14 cellular contexts compared by ENCODE assay signal in genomic region chr5:31962928-31963327, GRCh38.
DNase-seq lines count a peak whose midpoint lies in the region; ATAC-seq and TF ChIP-seq lines count a peak whose summit lies in the region.
"Had no signal": no experiment of that assay in that cellular context is flagged by ENCODE, and none has a peak within 500 bp of the region (broad histone marks: within the 10 kb centered on the region; RNA-seq: fewer than 3 reads in every experiment).

No MANE protein-coding gene starts in this region.

- H3K9me3 ChIP-seq in fibroblast of lung (ENCODE audit: control insufficient read depth, insufficient read depth, low read depth, low read length) (no peaks in the 10 kb centered on the region), mucosa of stomach (ENCODE audit: control insufficient read depth, low read length) (no peaks in the 10 kb centered on the region), uterus (no peaks in the 10 kb centered on the region), Peyer's patch (no peaks in the 10 kb centered on the region)
- H3K9me3 ChIP-seq: body of pancreas had no signal

- intact Hi-C loops in uterus (cut with DNase I; ENCODE audit: low total_unique reads), result no loop called here

- no peak overlapping the region for H2AFZ ChIP-seq in fibroblast of lung (ENCODE audit: low read length)

- H3K79me2 ChIP-seq in fibroblast of lung (ENCODE audit: control insufficient read depth, insufficient read depth, low read length), result no peaks in the 10 kb centered on the region

- H3K27me3 ChIP-seq in fibroblast of lung (ENCODE audit: control insufficient read depth, insufficient read depth, low read length) (no peaks in the 10 kb centered on the region), mucosa of stomach (ENCODE audit: control insufficient read depth, insufficient read depth, low read length) (no peaks in the 10 kb centered on the region), uterus (no peaks in the 10 kb centered on the region), Peyer's patch (no peaks in the 10 kb centered on the region)
- H3K27me3 ChIP-seq: body of pancreas had no signal

- no peaks in the 10 kb centered on the region for H3K9me3 Mint-ChIP-seq in activated naive CD4-positive, alpha-beta T cell treated with anti-CD3 and anti-CD28 coated beads, Interleukin-2, amount 50 U/mL, for 72 hours

- no peaks in the 10 kb centered on the region for H3K36me3 ChIP-seq in fibroblast of lung (ENCODE audit: control insufficient read depth, insufficient read depth, low read length)
- no peaks in the 10 kb centered on the region for H3K36me3 ChIP-seq in mucosa of stomach (ENCODE audit: control insufficient read depth, insufficient read depth, low read length)
- H3K36me3 ChIP-seq in uterus, result no peaks in the 10 kb centered on the region
- no peaks in the 10 kb centered on the region for H3K36me3 ChIP-seq in Peyer's patch

- H3K4me3 ChIP-seq in fibroblast of lung (replicated peaks in 1 of 4; ENCODE audit: control extremely low read depth in 1 of 4, insufficient read depth in 1 of 4, low read depth in 3 of 4, low read length in 4 of 4) (no peak overlapping the region), mucosa of stomach (ENCODE audit: low read length) (no peak overlapping the region), uterus (no peak overlapping the region), Peyer's patch (no peak overlapping the region), coronary artery (no peak overlapping the region)
- H3K4me3 ChIP-seq: body of pancreas had no signal

- no peaks in the 10 kb centered on the region for H3K36me3 Mint-ChIP-seq in activated naive CD4-positive, alpha-beta T cell treated with anti-CD3 and anti-CD28 coated beads, Interleukin-2, amount 50 U/mL, for 72 hours

- H3K27ac Mint-ChIP-seq in activated naive CD4-positive, alpha-beta T cell treated with anti-CD3 and anti-CD28 coated beads, Interleukin-2, amount 50 U/mL, for 72 hours, result peak overlapping the region in 1 of 2 donors; percentile 60

- peak overlapping the region; percentile 37 for H3K4me2 ChIP-seq in fibroblast of lung (ENCODE audit: extremely low read depth, insufficient read depth, low read length)

- peak; percentile 47 to 73 for ATAC-seq in activated naive CD4-positive, alpha-beta T cell treated with anti-CD3 and anti-CD28 coated beads, Interleukin-2, amount 50 U/mL, for 72 hours
- ATAC-seq: body of pancreas had no signal

- no peak for TF ChIP-seq POLR2A in uterus (IDR thresholded peaks at IDR 0.05)
- TF ChIP-seq POLR2A in Peyer's patch (IDR thresholded peaks at IDR 0.05), result no peak

- TF ChIP-seq CTCF in fibroblast of lung (conservative IDR thresholded peaks at IDR 0.05 in 1 of 2, IDR thresholded peaks at IDR 0.05 in 1 of 2; ENCODE audit: low read depth in 1 of 2, low read length in 2 of 2) (no peak), uterus (IDR thresholded peaks at IDR 0.05) (no peak), Peyer's patch (IDR thresholded peaks at IDR 0.05) (no peak), coronary artery (IDR thresholded peaks at IDR 0.05) (no peak)

- H3K4me1 ChIP-seq in fibroblast of lung (ENCODE audit: control insufficient read depth, extremely low read depth, insufficient read depth, low read length) (peaks cover 9% of the 10 kb centered on the region), mucosa of stomach (ENCODE audit: control insufficient read depth, insufficient read depth, low read length) (peaks cover 23% of the 10 kb centered on the region), uterus (peaks cover 5 to 22% of the 10 kb centered on the region in 2 donors), Peyer's patch (peaks cover 0 to 8% (median 0%) of the 10 kb centered on the region in 4 donors)
- H3K4me1 ChIP-seq: body of pancreas had no signal

- H4K20me1 ChIP-seq in fibroblast of lung (ENCODE audit: control insufficient read depth, extremely low read depth, insufficient read depth, low read length), result no peaks in the 10 kb centered on the region

- no peak for DNase-seq in activated naive CD4-positive, alpha-beta T cell treated with anti-CD3 and anti-CD28 coated beads, Interleukin-2, amount 50 U/mL, for 72 hours (ENCODE audit: low spot score in 2 of 2)
- no peak for DNase-seq in activated naive CD4-positive, alpha-beta T cell (lab: John Stamatoyannopoulos, UW)
- DNase-seq in fibroblast of lung (ENCODE audit: low read depth in 2 of 2) (peak in 1 of 2 donors; percentile 69), uterus (no peak), Peyer's patch (no peak), coronary artery (ENCODE audit: low spot score) (no peak), pons (ENCODE audit: low spot score) (no peak)
- DNase-seq: body of pancreas; DMS153; kidney; occipital lobe; stimulated activated naive CD4-positive, alpha-beta T cell; T1000 had no signal

- H3K27ac ChIP-seq in fibroblast of lung (ENCODE audit: insufficient read depth, low read length) (no peak overlapping the region), uterus (peak overlapping the region; percentile 82 to 93), Peyer's patch (no peak overlapping the region), coronary artery (no peak overlapping the region)
- H3K27ac ChIP-seq: body of pancreas had no signal

- H3K9ac ChIP-seq in fibroblast of lung (ENCODE audit: insufficient read depth, low read length) (no peak overlapping the region), mucosa of stomach (ENCODE audit: low read length) (peak overlapping the region; percentile 11)

Comparison
In these comparisons a context has a peak if more than half of its experiments do, and no peak if none do; other contexts are left out.
1. H3K27ac ChIP-seq: peak in uterus (2 of 2); none in fibroblast of lung (single experiment), Peyer's patch (0 of 4) and coronary artery (0 of 2).